ENCODE assay signal across 28 cellular contexts in genomic region chr12:108181095-108181454, GRCh38. TPM values are rescaled to one million over a fixed set of nuclear protein-coding genes. Genes with fewer than 3 reads are reported as not detected.
"Had no signal": no experiment of that assay in that cellular context is flagged by ENCODE, and none has a peak within 500 bp of the region (broad histone marks: within the 10 kb centered on the region; RNA-seq: fewer than 3 reads in every experiment).

No MANE protein-coding gene starts in this region.

- DNase-seq: activated CD4-positive, alpha-beta T cell treated with anti-CD3 and anti-CD28 coated beads for 36 hours; activated CD4-positive, alpha-beta T cell treated with anti-CD3 and anti-CD28 coated beads, Interleukin-2, amount 10 ng/mL, durations not matched to agents 7 days and 5 days; activated CD4-positive, alpha-beta T cell treated with anti-CD3 and anti-CD28 coated beads, Interleukin-2, amount 50 U/mL, for 48 hours; activated CD8-positive, alpha-beta T cell treated with anti-CD3 and anti-CD28 coated beads, Interleukin-2, amount 10 ng/mL, durations not matched to agents 7 days and 5 days; activated gamma-delta T cell; activated naive CD4-positive, alpha-beta T cell treated with Interleukin-2 at 50 U/mL for 16 hours; activated naive CD8-positive, alpha-beta T cell treated with anti-CD3 and anti-CD28 coated beads, Interleukin-2, amount 10 ng/mL, durations not matched to agents 7 days and 5 days; activated T-cell treated with anti-CD3 and anti-CD28 coated beads, Interleukin-2, amount 50 U/mL, for 24 hours; NCI-H1048; NCI-H1105 treated with DMSO at 0.1 percent for 48 hours; NCI-H1436; NCI-H1694; NCI-H1930; NCI-H345; NCI-H524 treated with DMSO at 0.1 percent for 48 hours; SHP77 treated with DMSO at 0.1 percent for 48 hours; SK-N-SH had no signal

- H3K27me3 Mint-ChIP-seq: activated CD4-positive, alpha-beta T cell treated with anti-CD3 and anti-CD28 coated beads for 36 hours; activated CD4-positive, alpha-beta T cell treated with anti-CD3 and anti-CD28 coated beads, Interleukin-2, amount 10 ng/mL, durations not matched to agents 7 days and 5 days had no signal

- H3K4me3 ChIP-seq: ascending aorta, cardiac muscle cell, K562, SJSA1 had no signal

- H3K4me1 ChIP-seq: ascending aorta, SJSA1 had no signal

- H3K4me3 Mint-ChIP-seq: activated CD4-positive, alpha-beta T cell treated with anti-CD3 and anti-CD28 coated beads for 36 hours; activated CD4-positive, alpha-beta T cell treated with anti-CD3 and anti-CD28 coated beads, Interleukin-2, amount 10 ng/mL, durations not matched to agents 7 days and 5 days; activated CD8-positive, alpha-beta T cell treated with anti-CD3 and anti-CD28 coated beads, Interleukin-2, amount 10 ng/mL, durations not matched to agents 7 days and 5 days; activated naive CD4-positive, alpha-beta T cell treated with anti-CD3 and anti-CD28 coated beads, Interleukin-2, amount 50 U/mL, for 24 hours; activated naive CD8-positive, alpha-beta T cell treated with anti-CD3 and anti-CD28 coated beads, Interleukin-2, amount 10 ng/mL, durations not matched to agents 7 days and 5 days; activated T-cell treated with anti-CD3 and anti-CD28 coated beads, Interleukin-2, amount 50 U/mL, for 24 hours; T-helper 1 cell treated with Interleukin-12 subunit alpha and Interleukin-12 subunit beta and Interleukin-4 antibody, amounts not matched to agents 30 μg/mL and 1 μg/mL, for 36 hours; T-helper 2 cell treated with Interferon-gamma antibody and Interleukin-4, amounts not matched to agents 5 μg/mL and 100 μg/mL, for 36 hours had no signal

- H3K27ac Mint-ChIP-seq: activated CD4-positive, alpha-beta T cell treated with anti-CD3 and anti-CD28 coated beads for 36 hours; activated CD4-positive, alpha-beta T cell treated with anti-CD3 and anti-CD28 coated beads, Interleukin-2, amount 10 ng/mL, durations not matched to agents 7 days and 5 days; activated CD8-positive, alpha-beta T cell treated with anti-CD3 and anti-CD28 coated beads, Interleukin-2, amount 10 ng/mL, durations not matched to agents 7 days and 5 days; activated naive CD4-positive, alpha-beta T cell treated with anti-CD3 and anti-CD28 coated beads, Interleukin-2, amount 50 U/mL, for 24 hours; activated naive CD8-positive, alpha-beta T cell treated with anti-CD3 and anti-CD28 coated beads, Interleukin-2, amount 10 ng/mL, durations not matched to agents 7 days and 5 days; activated T-cell treated with anti-CD3 and anti-CD28 coated beads, Interleukin-2, amount 50 U/mL, for 24 hours; activated T-helper 2 cell treated with anti-CD3 and anti-CD28 coated beads, Interferon-gamma antibody, Interleukin-2, Interleukin-4, amounts not matched to agents 10 μg/mL and 5 μg/mL and 100 μg/mL, durations not matched to agents 14 hours and 24 hours and 36 hours; T-helper 1 cell treated with Interleukin-12 subunit alpha and Interleukin-12 subunit beta and Interleukin-4 antibody, amounts not matched to agents 30 μg/mL and 1 μg/mL, for 36 hours; T-helper 2 cell treated with Interferon-gamma antibody and Interleukin-4, amounts not matched to agents 5 μg/mL and 100 μg/mL, for 36 hours had no signal

- H3K36me3 ChIP-seq: ascending aorta, cardiac muscle cell, SJSA1 had no signal

- H3K9me3 Mint-ChIP-seq: activated CD4-positive, alpha-beta T cell treated with anti-CD3 and anti-CD28 coated beads, Interleukin-2, amount 10 ng/mL, durations not matched to agents 7 days and 5 days; activated naive CD4-positive, alpha-beta T cell treated with anti-CD3 and anti-CD28 coated beads, Interleukin-2, amount 50 U/mL, for 24 hours; activated naive CD8-positive, alpha-beta T cell treated with anti-CD3 and anti-CD28 coated beads, Interleukin-2, amount 10 ng/mL, durations not matched to agents 7 days and 5 days; activated T-helper 2 cell treated with anti-CD3 and anti-CD28 coated beads, Interferon-gamma antibody, Interleukin-2, Interleukin-4, amounts not matched to agents 10 μg/mL and 5 μg/mL and 100 μg/mL, durations not matched to agents 14 hours and 24 hours and 36 hours; T-helper 1 cell treated with Interleukin-12 subunit alpha and Interleukin-12 subunit beta and Interleukin-4 antibody, amounts not matched to agents 30 μg/mL and 1 μg/mL, for 36 hours; T-helper 2 cell treated with Interferon-gamma antibody and Interleukin-4, amounts not matched to agents 5 μg/mL and 100 μg/mL, for 36 hours had no signal

- H3K27me3 ChIP-seq: ascending aorta, cardiac muscle cell, SJSA1 had no signal

- H3K9me3 ChIP-seq: ascending aorta, SJSA1, SK-N-SH had no signal

- H3K27ac ChIP-seq: ascending aorta, cardiac muscle cell, SJSA1 had no signal

- H3K4me1 Mint-ChIP-seq: activated CD4-positive, alpha-beta T cell treated with anti-CD3 and anti-CD28 coated beads for 36 hours; activated CD4-positive, alpha-beta T cell treated with anti-CD3 and anti-CD28 coated beads, Interleukin-2, amount 10 ng/mL, durations not matched to agents 7 days and 5 days; activated naive CD4-positive, alpha-beta T cell treated with anti-CD3 and anti-CD28 coated beads, Interleukin-2, amount 50 U/mL, for 24 hours; activated naive CD8-positive, alpha-beta T cell treated with anti-CD3 and anti-CD28 coated beads, Interleukin-2, amount 10 ng/mL, durations not matched to agents 7 days and 5 days had no signal

- H3K36me3 Mint-ChIP-seq: activated naive CD4-positive, alpha-beta T cell treated with anti-CD3 and anti-CD28 coated beads, Interleukin-2, amount 50 U/mL, for 24 hours; activated naive CD8-positive, alpha-beta T cell treated with anti-CD3 and anti-CD28 coated beads, Interleukin-2, amount 10 ng/mL, durations not matched to agents 7 days and 5 days had no signal

RNA-seq across cellular contexts. Expression of gene WSCD2, which starts 52.0 kb away (rescaled TPM):
- total RNA-seq: activated CD4-positive, alpha-beta T cell treated with anti-CD3 and anti-CD28 coated beads for 36 hours; activated CD4-positive, alpha-beta T cell treated with anti-CD3 and anti-CD28 coated beads, Interleukin-2, amount 10 ng/mL, durations not matched to agents 7 days and 5 days; activated CD8-positive, alpha-beta T cell treated with anti-CD3 and anti-CD28 coated beads, Interleukin-2, amount 10 ng/mL, durations not matched to agents 7 days and 5 days; activated naive CD8-positive, alpha-beta T cell treated with anti-CD3 and anti-CD28 coated beads, Interleukin-2, amount 10 ng/mL, durations not matched to agents 7 days and 5 days; activated T-helper 2 cell treated with anti-CD3 and anti-CD28 coated beads, Interferon-gamma antibody, Interleukin-2, Interleukin-4, amounts not matched to agents 10 μg/mL and 5 μg/mL and 100 μg/mL, durations not matched to agents 14 hours and 24 hours and 36 hours; M059J; NCI-H460; RPMI7951; SJSA1 had no signal
